In the genomic region with DNA sequence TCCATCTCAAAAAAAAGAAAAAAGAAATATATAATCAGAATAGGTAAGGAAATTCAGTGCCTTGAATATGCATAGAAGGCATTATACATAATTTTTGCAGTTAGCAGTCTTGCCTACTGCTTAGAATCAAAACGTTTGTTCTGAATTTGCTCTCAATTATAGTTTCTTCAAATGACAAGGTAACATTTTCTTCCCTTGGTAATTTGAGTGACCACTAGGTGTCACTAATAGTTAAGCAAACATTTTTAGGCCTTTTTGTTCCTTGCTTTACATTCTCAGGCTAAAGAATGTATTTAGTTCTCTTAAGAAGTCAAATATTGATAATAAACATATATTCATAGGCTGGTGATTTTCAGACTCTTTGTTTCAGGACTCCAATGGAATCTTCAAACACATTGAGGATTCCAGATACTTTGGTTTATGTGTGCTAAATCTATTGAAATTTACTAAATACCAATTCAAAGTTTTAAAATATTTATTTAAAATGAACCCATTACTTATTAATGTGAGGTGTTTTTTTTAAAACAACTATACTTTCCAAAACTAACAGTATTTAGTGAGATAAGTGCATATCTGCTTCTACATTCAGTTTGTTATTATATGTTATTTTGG, we compare ENCODE assay signal across 9 cellular contexts. TPM values are rescaled to one million over a fixed set of nuclear protein-coding genes. Genes with fewer than 3 reads are reported as not detected.
DNase-seq lines count a peak whose midpoint lies in the region; TF ChIP-seq lines count a peak whose summit lies in the region.
"Had no signal": no experiment of that assay in that cellular context is flagged by ENCODE, and none has a peak within 500 bp of the region (broad histone marks: within the 10 kb centered on the region; RNA-seq: fewer than 3 reads in every experiment).

No MANE protein-coding gene starts in this region.

- in situ Hi-C loops in Caki2 (cut with HindIII; ENCODE audit: low pct_unique_long_range_greater_than_20kb, low sequenced_read_pairs), result no loop called here

- peaks cover 14% of the 10 kb centered on the region for H3K36me3 Mint-ChIP-seq in HFFc6 (ENCODE audit: low read depth)

- peaks cover 0 to 65% (median 35%) of the 10 kb centered on the region in 4 donors for H3K36me3 ChIP-seq in esophagus muscularis mucosa

- H3K9me3 ChIP-seq in esophagus muscularis mucosa, result no peaks in the 10 kb centered on the region
- H3K9me3 ChIP-seq: SJSA1 had no signal

- intact Hi-C loops in esophagus muscularis mucosa (cut with DNase I), result loop anchor here (2.0 kb wide), 1 partner anchor 104 kb away; no protein-coding TSS in a partner anchor

- peak; percentile 19 for DNase-seq in Caki2 (ENCODE audit: low read depth)
- peak; percentile 60 for DNase-seq in HFFc6
- peak; percentile 68 for DNase-seq in RKO (ENCODE audit: low spot score)
- DNase-seq in esophagus muscularis mucosa (ENCODE audit: extremely low spot score), result no peak
- peak; percentile 82 for DNase-seq in pons (ENCODE audit: low spot score)
- DNase-seq in activated naive CD4-positive, alpha-beta T cell treated with Interleukin-2 at 50 U/mL for 16 hours, result no peak
- no peak for DNase-seq in activated CD4-positive, alpha-beta T cell treated with anti-CD3 and anti-CD28 coated beads, Interleukin-2, amount 50 U/mL, for 1 hour
- DNase-seq in stimulated activated CD4-positive, alpha-beta T cell treated with anti-CD3 and anti-CD28 coated beads, Interleukin-12 subunit alpha, Interleukin-12 subunit beta, amount 100 ng/mL, for 4 hours, result no peak

- peak; percentile 92 for TF ChIP-seq CTCF in HFFc6 (IDR thresholded peaks at IDR 0.05)
- TF ChIP-seq CTCF in esophagus muscularis mucosa (IDR thresholded peaks at IDR 0.05), result peak; percentile 61 to 72 (median 71)

- H3K27me3 ChIP-seq in esophagus muscularis mucosa, result no peaks in the 10 kb centered on the region
- H3K27me3 ChIP-seq: SJSA1 had no signal

- TF ChIP-seq EP300 in esophagus muscularis mucosa (IDR thresholded peaks at IDR 0.05), result no peak

- no peak overlapping the region for H3K27ac Mint-ChIP-seq in HFFc6

- no peak overlapping the region for H3K4me3 Mint-ChIP-seq in HFFc6

- no peak for TF ChIP-seq POLR2A in esophagus muscularis mucosa (IDR thresholded peaks at IDR 0.05; ENCODE audit: low read depth)

- H3K27me3 Mint-ChIP-seq in HFFc6 (ENCODE audit: insufficient read depth), result no peaks in the 10 kb centered on the region; the same call in 1 of the 2 replicates

- no peak overlapping the region for H3K27ac ChIP-seq in esophagus muscularis mucosa (replicated peaks in 1 of 4)
- H3K27ac ChIP-seq: SJSA1 had no signal

- WGBS in esophagus muscularis mucosa, result 0% methylated on average over 1 of the region's 1 CpG

- peaks cover 9% of the 10 kb centered on the region for H3K4me1 Mint-ChIP-seq in HFFc6 (ENCODE audit: low read depth)

- no peaks in the 10 kb centered on the region for H3K4me1 ChIP-seq in esophagus muscularis mucosa
- H3K4me1 ChIP-seq: SJSA1 had no signal

- no peaks in the 10 kb centered on the region for H3K9me3 Mint-ChIP-seq in HFFc6

- H3K4me3 ChIP-seq in esophagus muscularis mucosa, result no peak overlapping the region
- H3K4me3 ChIP-seq: SJSA1 had no signal

RNA-seq across cellular contexts. Expression of gene DEPDC7, which starts 55.0 kb away (rescaled TPM):
- 2.4 and 2.5 TPM in 2 replicates for total RNA-seq in Caki2 (2014; rRNA removed; shearing (Covaris generic); ENCODE audit: low replicate concordance)
- total RNA-seq in HFFc6 (2021; fragmentation: NEBNext Ultra II Directional; extraction: Animal tissue kit (Norgen Biotek cat#: 25700)), result 10 to 100 TPM; 14.5 to 19.1 (median 14.9) TPM
- 1 to 10 TPM; 1.3 to 2.3 (median 1.8) TPM for total RNA-seq in esophagus muscularis mucosa

Comparison
In these comparisons a context has a peak if more than half of its experiments do, and no peak if none do; other contexts are left out.
1. DNase-seq: peak in Caki2 (single experiment), HFFc6 (single experiment), RKO (single experiment) and pons (single experiment); none in esophagus muscularis mucosa (single experiment), activated naive CD4-positive, alpha-beta T cell treated with Interleukin-2 at 50 U/mL for 16 hours (single experiment), activated CD4-positive, alpha-beta T cell treated with anti-CD3 and anti-CD28 coated beads, Interleukin-2, amount 50 U/mL, for 1 hour (single experiment) and stimulated activated CD4-positive, alpha-beta T cell treated with anti-CD3 and anti-CD28 coated beads, Interleukin-12 subunit alpha, Interleukin-12 subunit beta, amount 100 ng/mL, for 4 hours (single experiment).